Comparison of ENCODE assay signal across 1 cellular context in the genomic region with DNA sequence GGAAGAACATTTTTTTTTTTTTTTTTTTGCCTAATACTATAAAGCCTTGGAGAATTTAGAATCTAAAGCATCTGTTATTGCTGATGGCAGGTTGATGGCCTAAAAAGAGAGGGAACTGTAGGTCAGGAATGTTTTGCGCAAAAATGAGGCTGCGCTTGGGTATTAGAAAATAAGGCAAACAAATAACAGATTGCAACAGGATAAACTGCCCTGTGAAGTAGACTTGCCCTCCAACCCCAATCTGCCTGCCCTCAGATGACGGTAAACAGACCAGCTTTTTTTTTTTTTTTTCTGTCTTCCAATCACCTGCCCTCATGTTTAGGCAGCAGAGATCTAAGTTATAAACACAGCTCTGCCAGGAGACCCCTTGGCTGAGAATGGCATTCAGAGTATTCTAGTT.
A peak's percentile ranks its signal among the peaks of the same experiment; 100 is the strongest.
TF ChIP-seq lines count a peak whose summit lies in the region.

No MANE protein-coding gene starts in this region.

TF ChIP-seq in HepG2, 621 proteins besides CTCF, POLR2A, EP300 and RAD21 (continued from another document and continues in another):
- TF ChIP-seq, protein P1, sequence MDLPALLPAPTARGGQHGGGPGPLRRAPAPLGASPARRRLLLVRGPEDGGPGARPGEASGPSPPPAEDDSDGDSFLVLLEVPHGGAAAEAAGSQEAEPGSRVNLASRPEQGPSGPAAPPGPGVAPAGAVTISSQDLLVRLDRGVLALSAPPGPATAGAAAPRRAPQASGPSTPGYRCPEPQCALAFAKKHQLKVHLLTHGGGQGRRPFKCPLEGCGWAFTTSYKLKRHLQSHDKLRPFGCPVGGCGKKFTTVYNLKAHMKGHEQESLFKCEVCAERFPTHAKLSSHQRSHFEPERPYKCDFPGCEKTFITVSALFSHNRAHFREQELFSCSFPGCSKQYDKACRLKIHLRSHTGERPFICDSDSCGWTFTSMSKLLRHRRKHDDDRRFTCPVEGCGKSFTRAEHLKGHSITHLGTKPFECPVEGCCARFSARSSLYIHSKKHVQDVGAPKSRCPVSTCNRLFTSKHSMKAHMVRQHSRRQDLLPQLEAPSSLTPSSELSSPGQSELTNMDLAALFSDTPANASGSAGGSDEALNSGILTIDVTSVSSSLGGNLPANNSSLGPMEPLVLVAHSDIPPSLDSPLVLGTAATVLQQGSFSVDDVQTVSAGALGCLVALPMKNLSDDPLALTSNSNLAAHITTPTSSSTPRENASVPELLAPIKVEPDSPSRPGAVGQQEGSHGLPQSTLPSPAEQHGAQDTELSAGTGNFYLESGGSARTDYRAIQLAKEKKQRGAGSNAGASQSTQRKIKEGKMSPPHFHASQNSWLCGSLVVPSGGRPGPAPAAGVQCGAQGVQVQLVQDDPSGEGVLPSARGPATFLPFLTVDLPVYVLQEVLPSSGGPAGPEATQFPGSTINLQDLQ (CRISPR knock-in tag; IDR thresholded peaks at IDR 0.05) = no peak
- TF ChIP-seq PCBP2 (optimal IDR thresholded peaks at IDR 0.05; ENCODE audit: low read depth, low read length, poor library complexity, severe bottlenecking) (no peak), HHEX (CRISPR knock-in tag; IDR thresholded peaks at IDR 0.05) (peak; percentile 95), NAIF1 (CRISPR knock-in tag; IDR thresholded peaks at IDR 0.05; ENCODE audit: borderline replicate concordance) (no peak), U2AF1 (optimal IDR thresholded peaks at IDR 0.05; ENCODE audit: low read depth, low read length) (no peak), ZNF101 (CRISPR knock-in tag; IDR thresholded peaks at IDR 0.05; ENCODE audit: borderline replicate concordance, low read depth) (0 out of 2 replicates have a peak, but pooled peaks have one; percentile 42), ZNF790 (CRISPR knock-in tag; IDR thresholded peaks at IDR 0.05; ENCODE audit: borderline replicate concordance) (no peak; the same call in 1 of the 2 replicates), ZNF274 (CRISPR knock-in tag; IDR thresholded peaks at IDR 0.05) (no peak), RFX5 (IDR thresholded peaks at IDR 0.05; ENCODE audit: low read depth, low read length) (peak; percentile 97), ZMYM3 (CRISPR knock-in tag; IDR thresholded peaks at IDR 0.05) (peak; percentile 89), RBFOX2 (IDR thresholded peaks at IDR 0.05; ENCODE audit: low read depth, low read length) (no peak), ERF (CRISPR knock-in tag; IDR thresholded peaks at IDR 0.05) (peak; percentile 85; the same call in 1 of the 2 replicates), CEBPB (IDR thresholded peaks at IDR 0.05; ENCODE audit: borderline replicate concordance, low read depth, low read length) (peak; percentile 90), ZNF24 (IDR thresholded peaks at IDR 0.05) (no peak), KDM4B (CRISPR knock-in tag; IDR thresholded peaks at IDR 0.05) (peak; percentile 14; the same call in 1 of the 2 replicates), ZSCAN21 (CRISPR knock-in tag; IDR thresholded peaks at IDR 0.05; ENCODE audit: borderline replicate concordance) (no peak), ZNF543 (CRISPR knock-in tag; IDR thresholded peaks at IDR 0.05) (no peak), SMYD3 (CRISPR knock-in tag; IDR thresholded peaks at IDR 0.05) (peak; percentile 73; the same call in 1 of the 2 replicates), HDAC2 (CRISPR knock-in tag; IDR thresholded peaks at IDR 0.05) (peak; percentile 93), ZNF10 (CRISPR knock-in tag; IDR thresholded peaks at IDR 0.05; ENCODE audit: borderline replicate concordance, low read depth) (no peak), TBX3 (IDR thresholded peaks at IDR 0.05; ENCODE audit: borderline replicate concordance) (peak; percentile 81; the same call in 1 of the 2 replicates), MLLT10 (CRISPR knock-in tag; IDR thresholded peaks at IDR 0.05) (no peak), GZF1 (CRISPR knock-in tag; IDR thresholded peaks at IDR 0.05) (peak; percentile 94; the same call in 1 of the 2 replicates), ZNF530 (CRISPR knock-in tag; IDR thresholded peaks at IDR 0.05; ENCODE audit: low read depth) (no peak), ZNF83 (CRISPR knock-in tag; IDR thresholded peaks at IDR 0.05; ENCODE audit: borderline replicate concordance) (no peak), MIXL1 (CRISPR knock-in tag; IDR thresholded peaks at IDR 0.05) (peak; percentile 89), KDM5B (CRISPR knock-in tag; IDR thresholded peaks at IDR 0.05; ENCODE audit: borderline replicate concordance) (no peak), CCDC6 (CRISPR knock-in tag; IDR thresholded peaks at IDR 0.05) (peak; percentile 16; the same call in 1 of the 2 replicates), ZBTB7A (CRISPR knock-in tag; IDR thresholded peaks at IDR 0.05) (no peak), HNRNPK (IDR thresholded peaks at IDR 0.05; ENCODE audit: low read depth, low read length, poor library complexity, severe bottlenecking) (no peak), ZKSCAN8 (CRISPR knock-in tag; IDR thresholded peaks at IDR 0.05; ENCODE audit: borderline replicate concordance) (peak; percentile 65; the same call in 1 of the 2 replicates), BHLHE40 (IDR thresholded peaks at IDR 0.05; ENCODE audit: low read length) (peak; percentile 53; the same call in 1 of the 2 replicates), ZNF30 (CRISPR knock-in tag; IDR thresholded peaks at IDR 0.05) (no peak)
- TF ChIP-seq, protein P2, sequence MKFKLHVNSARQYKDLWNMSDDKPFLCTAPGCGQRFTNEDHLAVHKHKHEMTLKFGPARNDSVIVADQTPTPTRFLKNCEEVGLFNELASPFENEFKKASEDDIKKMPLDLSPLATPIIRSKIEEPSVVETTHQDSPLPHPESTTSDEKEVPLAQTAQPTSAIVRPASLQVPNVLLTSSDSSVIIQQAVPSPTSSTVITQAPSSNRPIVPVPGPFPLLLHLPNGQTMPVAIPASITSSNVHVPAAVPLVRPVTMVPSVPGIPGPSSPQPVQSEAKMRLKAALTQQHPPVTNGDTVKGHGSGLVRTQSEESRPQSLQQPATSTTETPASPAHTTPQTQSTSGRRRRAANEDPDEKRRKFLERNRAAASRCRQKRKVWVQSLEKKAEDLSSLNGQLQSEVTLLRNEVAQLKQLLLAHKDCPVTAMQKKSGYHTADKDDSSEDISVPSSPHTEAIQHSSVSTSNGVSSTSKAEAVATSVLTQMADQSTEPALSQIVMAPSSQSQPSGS (CRISPR knock-in tag; IDR thresholded peaks at IDR 0.05) = peak; percentile 69; the same call in 1 of the 2 replicates
- TF ChIP-seq, protein P3, sequence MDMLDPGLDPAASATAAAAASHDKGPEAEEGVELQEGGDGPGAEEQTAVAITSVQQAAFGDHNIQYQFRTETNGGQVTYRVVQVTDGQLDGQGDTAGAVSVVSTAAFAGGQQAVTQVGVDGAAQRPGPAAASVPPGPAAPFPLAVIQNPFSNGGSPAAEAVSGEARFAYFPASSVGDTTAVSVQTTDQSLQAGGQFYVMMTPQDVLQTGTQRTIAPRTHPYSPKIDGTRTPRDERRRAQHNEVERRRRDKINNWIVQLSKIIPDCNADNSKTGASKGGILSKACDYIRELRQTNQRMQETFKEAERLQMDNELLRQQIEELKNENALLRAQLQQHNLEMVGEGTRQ (IDR thresholded peaks at IDR 0.05; ENCODE audit: low read depth, low read length) = no peak
- TF ChIP-seq, protein P3 (CRISPR knock-in tag; IDR thresholded peaks at IDR 0.05; ENCODE audit: borderline replicate concordance) = 0 out of 2 replicates have a peak, but pooled peaks have one; percentile 39
- TF ChIP-seq, protein P4, sequence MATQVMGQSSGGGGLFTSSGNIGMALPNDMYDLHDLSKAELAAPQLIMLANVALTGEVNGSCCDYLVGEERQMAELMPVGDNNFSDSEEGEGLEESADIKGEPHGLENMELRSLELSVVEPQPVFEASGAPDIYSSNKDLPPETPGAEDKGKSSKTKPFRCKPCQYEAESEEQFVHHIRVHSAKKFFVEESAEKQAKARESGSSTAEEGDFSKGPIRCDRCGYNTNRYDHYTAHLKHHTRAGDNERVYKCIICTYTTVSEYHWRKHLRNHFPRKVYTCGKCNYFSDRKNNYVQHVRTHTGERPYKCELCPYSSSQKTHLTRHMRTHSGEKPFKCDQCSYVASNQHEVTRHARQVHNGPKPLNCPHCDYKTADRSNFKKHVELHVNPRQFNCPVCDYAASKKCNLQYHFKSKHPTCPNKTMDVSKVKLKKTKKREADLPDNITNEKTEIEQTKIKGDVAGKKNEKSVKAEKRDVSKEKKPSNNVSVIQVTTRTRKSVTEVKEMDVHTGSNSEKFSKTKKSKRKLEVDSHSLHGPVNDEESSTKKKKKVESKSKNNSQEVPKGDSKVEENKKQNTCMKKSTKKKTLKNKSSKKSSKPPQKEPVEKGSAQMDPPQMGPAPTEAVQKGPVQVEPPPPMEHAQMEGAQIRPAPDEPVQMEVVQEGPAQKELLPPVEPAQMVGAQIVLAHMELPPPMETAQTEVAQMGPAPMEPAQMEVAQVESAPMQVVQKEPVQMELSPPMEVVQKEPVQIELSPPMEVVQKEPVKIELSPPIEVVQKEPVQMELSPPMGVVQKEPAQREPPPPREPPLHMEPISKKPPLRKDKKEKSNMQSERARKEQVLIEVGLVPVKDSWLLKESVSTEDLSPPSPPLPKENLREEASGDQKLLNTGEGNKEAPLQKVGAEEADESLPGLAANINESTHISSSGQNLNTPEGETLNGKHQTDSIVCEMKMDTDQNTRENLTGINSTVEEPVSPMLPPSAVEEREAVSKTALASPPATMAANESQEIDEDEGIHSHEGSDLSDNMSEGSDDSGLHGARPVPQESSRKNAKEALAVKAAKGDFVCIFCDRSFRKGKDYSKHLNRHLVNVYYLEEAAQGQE (IDR thresholded peaks at IDR 0.05; ENCODE audit: borderline replicate concordance in 1 of 2, low read depth in 1 of 2, low read length in 2 of 2) = peak in 1 of 2 experiments; percentile 61; a peak in 2 of 4 replicates
- TF ChIP-seq, protein P5, sequence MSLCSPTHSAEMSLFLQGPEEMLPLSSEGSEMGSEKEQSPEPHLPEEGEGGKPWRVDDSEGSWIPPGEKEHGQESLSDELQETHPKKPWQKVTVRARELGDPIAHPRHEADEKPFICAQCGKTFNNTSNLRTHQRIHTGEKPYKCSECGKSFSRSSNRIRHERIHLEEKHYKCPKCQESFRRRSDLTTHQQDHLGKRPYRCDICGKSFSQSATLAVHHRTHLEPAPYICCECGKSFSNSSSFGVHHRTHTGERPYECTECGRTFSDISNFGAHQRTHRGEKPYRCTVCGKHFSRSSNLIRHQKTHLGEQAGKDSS (CRISPR knock-in tag; IDR thresholded peaks at IDR 0.05; ENCODE audit: borderline replicate concordance, low read depth) = no peak; the same call in 1 of the 2 replicates
- TF ChIP-seq, protein P6, sequence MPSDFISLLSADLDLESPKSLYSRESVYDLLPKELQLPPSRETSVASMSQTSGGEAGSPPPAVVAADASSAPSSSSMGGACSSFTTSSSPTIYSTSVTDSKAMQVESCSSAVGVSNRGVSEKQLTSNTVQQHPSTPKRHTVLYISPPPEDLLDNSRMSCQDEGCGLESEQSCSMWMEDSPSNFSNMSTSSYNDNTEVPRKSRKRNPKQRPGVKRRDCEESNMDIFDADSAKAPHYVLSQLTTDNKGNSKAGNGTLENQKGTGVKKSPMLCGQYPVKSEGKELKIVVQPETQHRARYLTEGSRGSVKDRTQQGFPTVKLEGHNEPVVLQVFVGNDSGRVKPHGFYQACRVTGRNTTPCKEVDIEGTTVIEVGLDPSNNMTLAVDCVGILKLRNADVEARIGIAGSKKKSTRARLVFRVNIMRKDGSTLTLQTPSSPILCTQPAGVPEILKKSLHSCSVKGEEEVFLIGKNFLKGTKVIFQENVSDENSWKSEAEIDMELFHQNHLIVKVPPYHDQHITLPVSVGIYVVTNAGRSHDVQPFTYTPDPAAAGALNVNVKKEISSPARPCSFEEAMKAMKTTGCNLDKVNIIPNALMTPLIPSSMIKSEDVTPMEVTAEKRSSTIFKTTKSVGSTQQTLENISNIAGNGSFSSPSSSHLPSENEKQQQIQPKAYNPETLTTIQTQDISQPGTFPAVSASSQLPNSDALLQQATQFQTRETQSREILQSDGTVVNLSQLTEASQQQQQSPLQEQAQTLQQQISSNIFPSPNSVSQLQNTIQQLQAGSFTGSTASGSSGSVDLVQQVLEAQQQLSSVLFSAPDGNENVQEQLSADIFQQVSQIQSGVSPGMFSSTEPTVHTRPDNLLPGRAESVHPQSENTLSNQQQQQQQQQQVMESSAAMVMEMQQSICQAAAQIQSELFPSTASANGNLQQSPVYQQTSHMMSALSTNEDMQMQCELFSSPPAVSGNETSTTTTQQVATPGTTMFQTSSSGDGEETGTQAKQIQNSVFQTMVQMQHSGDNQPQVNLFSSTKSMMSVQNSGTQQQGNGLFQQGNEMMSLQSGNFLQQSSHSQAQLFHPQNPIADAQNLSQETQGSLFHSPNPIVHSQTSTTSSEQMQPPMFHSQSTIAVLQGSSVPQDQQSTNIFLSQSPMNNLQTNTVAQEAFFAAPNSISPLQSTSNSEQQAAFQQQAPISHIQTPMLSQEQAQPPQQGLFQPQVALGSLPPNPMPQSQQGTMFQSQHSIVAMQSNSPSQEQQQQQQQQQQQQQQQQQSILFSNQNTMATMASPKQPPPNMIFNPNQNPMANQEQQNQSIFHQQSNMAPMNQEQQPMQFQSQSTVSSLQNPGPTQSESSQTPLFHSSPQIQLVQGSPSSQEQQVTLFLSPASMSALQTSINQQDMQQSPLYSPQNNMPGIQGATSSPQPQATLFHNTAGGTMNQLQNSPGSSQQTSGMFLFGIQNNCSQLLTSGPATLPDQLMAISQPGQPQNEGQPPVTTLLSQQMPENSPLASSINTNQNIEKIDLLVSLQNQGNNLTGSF (CRISPR knock-in tag; IDR thresholded peaks at IDR 0.05) = no peak
- TF ChIP-seq, protein P7, sequence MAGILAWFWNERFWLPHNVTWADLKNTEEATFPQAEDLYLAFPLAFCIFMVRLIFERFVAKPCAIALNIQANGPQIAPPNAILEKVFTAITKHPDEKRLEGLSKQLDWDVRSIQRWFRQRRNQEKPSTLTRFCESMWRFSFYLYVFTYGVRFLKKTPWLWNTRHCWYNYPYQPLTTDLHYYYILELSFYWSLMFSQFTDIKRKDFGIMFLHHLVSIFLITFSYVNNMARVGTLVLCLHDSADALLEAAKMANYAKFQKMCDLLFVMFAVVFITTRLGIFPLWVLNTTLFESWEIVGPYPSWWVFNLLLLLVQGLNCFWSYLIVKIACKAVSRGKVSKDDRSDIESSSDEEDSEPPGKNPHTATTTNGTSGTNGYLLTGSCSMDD (CRISPR knock-in tag; IDR thresholded peaks at IDR 0.05) = no peak
- TF ChIP-seq, protein P8, sequence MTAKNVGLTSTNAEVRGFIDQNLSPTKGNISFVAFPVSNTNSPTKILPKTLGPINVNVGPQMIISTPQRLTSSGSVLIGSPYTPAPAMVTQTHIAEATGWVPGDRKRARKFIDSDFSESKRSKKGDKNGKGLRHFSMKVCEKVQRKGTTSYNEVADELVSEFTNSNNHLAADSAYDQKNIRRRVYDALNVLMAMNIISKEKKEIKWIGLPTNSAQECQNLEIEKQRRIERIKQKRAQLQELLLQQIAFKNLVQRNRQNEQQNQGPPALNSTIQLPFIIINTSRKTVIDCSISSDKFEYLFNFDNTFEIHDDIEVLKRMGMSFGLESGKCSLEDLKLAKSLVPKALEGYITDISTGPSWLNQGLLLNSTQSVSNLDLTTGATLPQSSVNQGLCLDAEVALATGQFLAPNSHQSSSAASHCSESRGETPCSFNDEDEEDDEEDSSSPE (CRISPR knock-in tag; IDR thresholded peaks at IDR 0.05) = 0 out of 2 replicates have a peak, but pooled peaks have one; percentile 43
